1 cellular context compared by ENCODE assay signal in genomic region chr12:79637093-79637492, GRCh38.
TF ChIP-seq lines count a peak whose summit lies in the region.

No MANE protein-coding gene starts in this region.

TF ChIP-seq in H1, 55 proteins besides CTCF, POLR2A, EP300 and RAD21:
- no peak for TF ChIP-seq TCF12 (IDR thresholded peaks at IDR 0.05; ENCODE audit: low read depth, low read length)
- no peak for TF ChIP-seq BRCA1 (IDR thresholded peaks at IDR 0.05; ENCODE audit: low read depth, low read length)
- TF ChIP-seq SIX5 (IDR thresholded peaks at IDR 0.05; ENCODE audit: low read depth, low read length) = no peak
- TF ChIP-seq KDM5A (IDR thresholded peaks at IDR 0.05; ENCODE audit: low read length) = no peak
- no peak for TF ChIP-seq CHD1 (IDR thresholded peaks at IDR 0.05; ENCODE audit: low read depth, low read length)
